In genomic region chr5:140401362-140402257, GRCh38 we compare ENCODE assay signal across 1 cellular context.
TF ChIP-seq lines count a peak whose summit lies in the region.

Gene ANKHD1 (plus strand): TSS chr5:140401833. CDS start chr5:140401968, 135 bp downstream.

TF ChIP-seq in HepG2, 621 proteins besides CTCF, POLR2A, EP300 and RAD21 (continued from another document and continues in another):
- TF ChIP-seq ATRX (CRISPR knock-in tag; IDR thresholded peaks at IDR 0.05; ENCODE audit: borderline replicate concordance) (no peak), WIZ (CRISPR knock-in tag; IDR thresholded peaks at IDR 0.05) (peak; percentile 71), HMGA1 (CRISPR knock-in tag; conservative IDR thresholded peaks at IDR 0.05) (no peak), DRAP1 (CRISPR knock-in tag; IDR thresholded peaks at IDR 0.05) (peak; percentile 86), TCF7 (IDR thresholded peaks at IDR 0.05; ENCODE audit: low read depth) (no peak), NPAS2 (CRISPR knock-in tag; IDR thresholded peaks at IDR 0.05; ENCODE audit: borderline replicate concordance) (no peak), ZNF251 (CRISPR knock-in tag; IDR thresholded peaks at IDR 0.05) (no peak), ATM (IDR thresholded peaks at IDR 0.05; ENCODE audit: borderline replicate concordance) (no peak), NFIB (CRISPR knock-in tag; IDR thresholded peaks at IDR 0.05; ENCODE audit: borderline replicate concordance) (no peak), PAWR (CRISPR knock-in tag; IDR thresholded peaks at IDR 0.05; ENCODE audit: borderline replicate concordance) (peak; percentile 91; the same call in 1 of the 2 replicates), ZNF670 (CRISPR knock-in tag; IDR thresholded peaks at IDR 0.05; ENCODE audit: borderline replicate concordance) (0 out of 2 replicates have a peak, but pooled peaks have one; percentile 15), ZNF407 (CRISPR knock-in tag; IDR thresholded peaks at IDR 0.05; ENCODE audit: not compliant biosample characterization) (no peak), FOSL1 (CRISPR knock-in tag; IDR thresholded peaks at IDR 0.05; ENCODE audit: borderline replicate concordance) (no peak), ZBTB44 (CRISPR knock-in tag; IDR thresholded peaks at IDR 0.05) (0 out of 2 replicates have a peak, but pooled peaks have one; percentile 48), ZNF317 (CRISPR knock-in tag; IDR thresholded peaks at IDR 0.05) (peak; percentile 67; the same call in 1 of the 2 replicates), KLF6 (CRISPR knock-in tag; IDR thresholded peaks at IDR 0.05) (no peak), SALL1 (CRISPR knock-in tag; IDR thresholded peaks at IDR 0.05) (peak; percentile 38), BRF2 (CRISPR knock-in tag; IDR thresholded peaks at IDR 0.05) (no peak), SMC3 (IDR thresholded peaks at IDR 0.05; ENCODE audit: low read length) (no peak), THRA (CRISPR knock-in tag; IDR thresholded peaks at IDR 0.05; ENCODE audit: borderline replicate concordance) (no peak), ZNF674 (CRISPR knock-in tag; IDR thresholded peaks at IDR 0.05; ENCODE audit: low read depth) (no peak), KLF15 (CRISPR knock-in tag; IDR thresholded peaks at IDR 0.05; ENCODE audit: borderline replicate concordance) (no peak), SPEN (CRISPR knock-in tag; IDR thresholded peaks at IDR 0.05; ENCODE audit: low read depth) (peak; percentile 90), FOXA1 (IDR thresholded peaks at IDR 0.05) (no peak), FOXA1 (CRISPR knock-in tag; IDR thresholded peaks at IDR 0.05) (no peak), TAF1 (CRISPR knock-in tag; IDR thresholded peaks at IDR 0.05) (peak; percentile 93), TEAD2 (CRISPR knock-in tag; IDR thresholded peaks at IDR 0.05) (no peak), JARID2 (CRISPR knock-in tag; IDR thresholded peaks at IDR 0.05; ENCODE audit: insufficient replicate concordance) (peak; percentile 81), ZBTB26 (CRISPR knock-in tag; IDR thresholded peaks at IDR 0.05; ENCODE audit: borderline replicate concordance) (peak; percentile 25; the same call in 1 of the 2 replicates), ZNF597 (CRISPR knock-in tag; IDR thresholded peaks at IDR 0.05) (no peak), HOXA7 (CRISPR knock-in tag; IDR thresholded peaks at IDR 0.05) (no peak), ZNF441 (CRISPR knock-in tag; IDR thresholded peaks at IDR 0.05; ENCODE audit: borderline replicate concordance) (peak; percentile 13), ZNF615 (CRISPR knock-in tag; IDR thresholded peaks at IDR 0.05; ENCODE audit: borderline replicate concordance) (no peak), POLR2G (IDR thresholded peaks at IDR 0.05; ENCODE audit: low read depth, low read length) (peak; percentile 66), LCORL (IDR thresholded peaks at IDR 0.05) (no peak), LCORL (CRISPR knock-in tag; IDR thresholded peaks at IDR 0.05) (peak; percentile 35; the same call in 1 of the 2 replicates), NR2F6 (IDR thresholded peaks at IDR 0.05) (peak; percentile 35; the same call in 1 of the 2 replicates), NR2F6 (CRISPR knock-in tag; IDR thresholded peaks at IDR 0.05) (no peak; the same call in 1 of the 2 replicates), YY1 (IDR thresholded peaks at IDR 0.05; ENCODE audit: insufficient read depth, insufficient replicate concordance, low read depth, low read length) (peak; percentile 74), RELA (CRISPR knock-in tag; IDR thresholded peaks at IDR 0.05) (no peak), TARDBP (CRISPR knock-in tag; IDR thresholded peaks at IDR 0.05) (peak; percentile 60; the same call in 1 of the 2 replicates), ZNF33A (CRISPR knock-in tag; IDR thresholded peaks at IDR 0.05; ENCODE audit: borderline replicate concordance) (0 out of 2 replicates have a peak, but pooled peaks have one; percentile 24), PATZ1 (CRISPR knock-in tag; IDR thresholded peaks at IDR 0.05) (0 out of 2 replicates have a peak, but pooled peaks have one; percentile 10), ZNF124 (CRISPR knock-in tag; IDR thresholded peaks at IDR 0.05) (peak; percentile 10; the same call in 1 of the 2 replicates), ZNF83 (CRISPR knock-in tag; IDR thresholded peaks at IDR 0.05; ENCODE audit: borderline replicate concordance) (no peak), ZNF362 (CRISPR knock-in tag; IDR thresholded peaks at IDR 0.05; ENCODE audit: borderline replicate concordance) (no peak; the same call in 1 of the 2 replicates), CEBPG (CRISPR knock-in tag; IDR thresholded peaks at IDR 0.05) (peak; percentile 64), ZNF543 (CRISPR knock-in tag; IDR thresholded peaks at IDR 0.05) (no peak; the same call in none of the 2 replicates), FLYWCH1 (CRISPR knock-in tag; IDR thresholded peaks at IDR 0.05) (no peak)
